ENCODE assay signal across 8 cellular contexts in genomic region chr17:42744283-42744805, GRCh38. TPM values are rescaled to one million over a fixed set of nuclear protein-coding genes. Genes with fewer than 3 reads are reported as not detected.
A peak's percentile ranks its signal among the peaks of the same experiment; 100 is the strongest.
DNase-seq lines count a peak whose midpoint lies in the region; ATAC-seq and TF ChIP-seq lines count a peak whose summit lies in the region.

No MANE protein-coding gene starts in this region.

- H3K36me3 Mint-ChIP-seq in effector memory CD8-positive, alpha-beta T cell (ENCODE audit: insufficient read depth), result peaks cover 10% of the 10 kb centered on the region
- H3K36me3 Mint-ChIP-seq in mesothelial cell of epicardium, result no peaks in the 10 kb centered on the region

- DNase-seq in activated CD8-positive, alpha-beta memory T cell treated with anti-CD3 and anti-CD28 coated beads for 1 hour (ENCODE audit: extremely low read depth in 1 of 2, low read depth in 1 of 2), result peak; percentile 29 to 37
- no peak for DNase-seq in activated CD8-positive, alpha-beta memory T cell treated with anti-CD3 and anti-CD28 coated beads, Interleukin-2, amount 50 U/mL, for 48 hours
- peak; percentile 32 for DNase-seq in NCI-H2196 treated with DMSO at 0.1 percent for 48 hours (lab: John Stamatoyannopoulos, UW; ENCODE audit: unreplicated experiment)
- DNase-seq in activated CD4-positive, alpha-beta T cell treated with anti-CD3 and anti-CD28 coated beads, Interleukin-2, amount 50 U/mL, for 24 hours (ENCODE audit: low read depth in 1 of 2, low spot score in 1 of 2), result peak; percentile 54 to 55
- no peak for DNase-seq in effector memory CD8-positive, alpha-beta T cell
- no peak for DNase-seq in mesothelial cell of epicardium (ENCODE audit: low spot score in 2 of 2, unreplicated experiment in 2 of 2)
- peak; percentile 59 to 60 for DNase-seq in stimulated activated CD8-positive, alpha-beta memory T cell treated with anti-CD3 and anti-CD28 coated beads, Interleukin-15, amount 100 ng/mL, for 48 hours (ENCODE audit: low read depth in 2 of 2)

- peak overlapping the region; percentile 85 to 89 for H3K4me3 Mint-ChIP-seq in effector memory CD8-positive, alpha-beta T cell
- H3K4me3 Mint-ChIP-seq in mesothelial cell of epicardium, result peak overlapping the region; percentile 90

- H3K4me1 Mint-ChIP-seq in effector memory CD8-positive, alpha-beta T cell (ENCODE audit: low read depth in 2 of 2), result peaks cover 13 to 18% of the 10 kb centered on the region in 2 donors
- H3K4me1 Mint-ChIP-seq in mesothelial cell of epicardium, result peaks cover 12% of the 10 kb centered on the region

- no peak for TF ChIP-seq CTCF in mesothelial cell of epicardium (IDR thresholded peaks at IDR 0.05; ENCODE audit: unreplicated experiment)

- H3K27me3 Mint-ChIP-seq in effector memory CD8-positive, alpha-beta T cell, result peaks cover 8 to 23% of the 10 kb centered on the region in 2 donors
- peaks cover 8% of the 10 kb centered on the region for H3K27me3 Mint-ChIP-seq in mesothelial cell of epicardium (ENCODE audit: low read depth)

- peak overlapping the region; percentile 85 to 91 for H3K27ac Mint-ChIP-seq in effector memory CD8-positive, alpha-beta T cell
- peak overlapping the region; percentile 96 for H3K27ac Mint-ChIP-seq in mesothelial cell of epicardium

- peak; percentile 63 for ATAC-seq in HG02885 (IDR thresholded peaks at IDR 0.05; ENCODE audit: poor library complexity, unreplicated experiment)
- peak; percentile 69 for ATAC-seq in effector memory CD8-positive, alpha-beta T cell (replicated peaks)

- no peaks in the 10 kb centered on the region for H3K9me3 Mint-ChIP-seq in effector memory CD8-positive, alpha-beta T cell
- no peaks in the 10 kb centered on the region for H3K9me3 Mint-ChIP-seq in mesothelial cell of epicardium

RNA-seq across cellular contexts. Expression of gene EZH1, which starts 0.5 kb away (rescaled TPM):
- 38.4 to 45.1 TPM (median 42.5 TPM) in 3 replicates for total RNA-seq in mesothelial cell of epicardium

RNA-seq across cellular contexts. Expression of gene RAMP2, which starts 16.7 kb away (rescaled TPM):
- 19.5 to 22.3 TPM (median 21.6 TPM) in 3 replicates for total RNA-seq in mesothelial cell of epicardium

RNA-seq across cellular contexts. Expression of gene VPS25, which starts 28.9 kb away (rescaled TPM):
- 59.4 to 65.0 TPM (median 64.9 TPM) in 3 replicates for total RNA-seq in mesothelial cell of epicardium

RNA-seq across cellular contexts. Expression of gene WNK4, which starts 36.1 kb away (rescaled TPM):
- total RNA-seq in mesothelial cell of epicardium, result 1.3 to 1.8 TPM (median 1.7 TPM) in 3 replicates

RNA-seq across cellular contexts. Expression of gene COA3, which starts 54.2 kb away (rescaled TPM):
- 52.4 to 57.4 TPM (median 54.3 TPM) in 3 replicates for total RNA-seq in mesothelial cell of epicardium

Comparison
In these comparisons a context has a peak if more than half of its experiments do, and no peak if none do; other contexts are left out.
1. DNase-seq: peak in activated CD8-positive, alpha-beta memory T cell treated with anti-CD3 and anti-CD28 coated beads for 1 hour (2 of 2), NCI-H2196 treated with DMSO at 0.1 percent for 48 hours (single experiment), activated CD4-positive, alpha-beta T cell treated with anti-CD3 and anti-CD28 coated beads, Interleukin-2, amount 50 U/mL, for 24 hours (2 of 2) and stimulated activated CD8-positive, alpha-beta memory T cell treated with anti-CD3 and anti-CD28 coated beads, Interleukin-15, amount 100 ng/mL, for 48 hours (2 of 2); none in activated CD8-positive, alpha-beta memory T cell treated with anti-CD3 and anti-CD28 coated beads, Interleukin-2, amount 50 U/mL, for 48 hours (single experiment), effector memory CD8-positive, alpha-beta T cell (0 of 3) and mesothelial cell of epicardium (0 of 2).